Comparison of ENCODE assay signal across 10 cellular contexts in genomic region chr2:105339414-105339813, GRCh38. TPM values are rescaled to one million over a fixed set of nuclear protein-coding genes. Genes with fewer than 3 reads are reported as not detected.
DNase-seq lines count a peak whose midpoint lies in the region; ATAC-seq and TF ChIP-seq lines count a peak whose summit lies in the region.
"Had no signal": no experiment of that assay in that cellular context is flagged by ENCODE, and none has a peak within 500 bp of the region (broad histone marks: within the 10 kb centered on the region; RNA-seq: fewer than 3 reads in every experiment).

No MANE protein-coding gene starts in this region.

- H3K4me1 ChIP-seq in CD8-positive, alpha-beta memory T cell (ENCODE audit: insufficient read depth, low read length) = peaks cover 21% of the 10 kb centered on the region
- H3K4me1 ChIP-seq in KMS-11 (ENCODE audit: low read depth, poor library complexity, severe bottlenecking) = peaks cover 29% of the 10 kb centered on the region
- peaks cover 8% of the 10 kb centered on the region for H3K4me1 ChIP-seq in MM.1S (ENCODE audit: low read length)

- no peak for DNase-seq in CD8-positive, alpha-beta memory T cell
- DNase-seq in activated naive CD8-positive, alpha-beta T cell treated with anti-CD3 and anti-CD28 coated beads, Interleukin-2, amount 50 U/mL, for 24 hours = no peak
- DNase-seq in SHP77 treated with DMSO at 0.1 percent for 48 hours (lab: John Stamatoyannopoulos, UW) = no peak
- no peak for DNase-seq in MM.1S
- no peak for DNase-seq in HT-29 (ENCODE audit: low spot score)
- no peak for DNase-seq in Ammon's horn (ENCODE audit: low spot score)
- DNase-seq: Peyer's patch had no signal

- H3K9ac ChIP-seq in KMS-11 (no peak overlapping the region), MM.1S (ENCODE audit: low read length) (no peak overlapping the region)

- peaks cover 4 to 58% (median 11%) of the 10 kb centered on the region in 3 donors for H3K36me3 Mint-ChIP-seq in CD8-positive, alpha-beta memory T cell
- peaks cover 35% of the 10 kb centered on the region for H3K36me3 Mint-ChIP-seq in activated naive CD8-positive, alpha-beta T cell treated with anti-CD3 and anti-CD28 coated beads, Interleukin-2, amount 50 U/mL, for 24 hours (ENCODE audit: low read depth)
- H3K36me3 Mint-ChIP-seq in nephron (ENCODE audit: low read depth) = peaks cover 24% of the 10 kb centered on the region

- no peaks in the 10 kb centered on the region for H3K9me2 ChIP-seq in MM.1S (replicated peaks; ENCODE audit: insufficient read depth, low read length)

- no peaks in the 10 kb centered on the region for H3K27me3 Mint-ChIP-seq in CD8-positive, alpha-beta memory T cell
- no peaks in the 10 kb centered on the region for H3K27me3 Mint-ChIP-seq in activated naive CD8-positive, alpha-beta T cell treated with anti-CD3 and anti-CD28 coated beads, Interleukin-2, amount 50 U/mL, for 24 hours
- no peaks in the 10 kb centered on the region for H3K27me3 Mint-ChIP-seq in nephron (ENCODE audit: low read depth)

- no peak overlapping the region for H3K27ac ChIP-seq in CD8-positive, alpha-beta memory T cell (ENCODE audit: low read depth, low read length)
- no peak overlapping the region for H3K27ac ChIP-seq in KMS-11
- H3K27ac ChIP-seq in MM.1S (ENCODE audit: low read length) = no peak overlapping the region
- H3K27ac ChIP-seq: cardiac muscle cell, Peyer's patch had no signal

- peaks cover 43 to 50% (median 44%) of the 10 kb centered on the region in 3 donors for H3K4me1 Mint-ChIP-seq in CD8-positive, alpha-beta memory T cell
- H3K4me1 Mint-ChIP-seq in activated naive CD8-positive, alpha-beta T cell treated with anti-CD3 and anti-CD28 coated beads, Interleukin-2, amount 50 U/mL, for 24 hours = peaks cover 43% of the 10 kb centered on the region
- H3K4me1 Mint-ChIP-seq in nephron = peaks cover 27% of the 10 kb centered on the region

- CTCF ChIA-PET in CD8-positive, alpha-beta memory T cell (lab: Charles Lee) = interaction anchor here (1.3 kb wide), 1 partner anchor 9 kb away, joined by 4 read pairs; no protein-coding TSS in a partner anchor

- ATAC-seq in activated naive CD8-positive, alpha-beta T cell treated with anti-CD3 and anti-CD28 coated beads, Interleukin-2, amount 50 U/mL, for 24 hours = no peak

- H3K27ac Mint-ChIP-seq in CD8-positive, alpha-beta memory T cell = peak overlapping the region in 7 of 8 donors; percentile 53 to 100 (median 100)
- H3K27ac Mint-ChIP-seq in activated naive CD8-positive, alpha-beta T cell treated with anti-CD3 and anti-CD28 coated beads, Interleukin-2, amount 50 U/mL, for 24 hours = peak overlapping the region; percentile 16
- H3K27ac Mint-ChIP-seq in nephron = peak overlapping the region in 2 of 3 experiments; percentile 46 to 100

- no peaks in the 10 kb centered on the region for H3K9me3 Mint-ChIP-seq in CD8-positive, alpha-beta memory T cell
- no peaks in the 10 kb centered on the region for H3K9me3 Mint-ChIP-seq in activated naive CD8-positive, alpha-beta T cell treated with anti-CD3 and anti-CD28 coated beads, Interleukin-2, amount 50 U/mL, for 24 hours
- H3K9me3 Mint-ChIP-seq in nephron = no peaks in the 10 kb centered on the region

- H3K4me2 ChIP-seq in KMS-11 (peak overlapping the region; percentile 87; the same call in 1 of the 2 replicates), MM.1S (ENCODE audit: low read depth, low read length) (no peak overlapping the region)

- H4K20me1 ChIP-seq in KMS-11 (ENCODE audit: insufficient read depth) (no peaks in the 10 kb centered on the region), MM.1S (ENCODE audit: insufficient read depth, low read length) (no peaks in the 10 kb centered on the region)

- no peak overlapping the region for H2AFZ ChIP-seq in KMS-11 (ENCODE audit: low read depth)
- no peak overlapping the region for H2AFZ ChIP-seq in MM.1S (ENCODE audit: low read length)

- no peak overlapping the region for H3K4me3 ChIP-seq in CD8-positive, alpha-beta memory T cell (ENCODE audit: low read length)
- H3K4me3 ChIP-seq in KMS-11 (IDR thresholded peaks at IDR 0.05; ENCODE audit: insufficient read depth, low read depth, low read length) (no peak overlapping the region), MM.1S (ENCODE audit: low read length) (no peak overlapping the region)

- peaks cover 33% of the 10 kb centered on the region for H3K36me3 ChIP-seq in CD8-positive, alpha-beta memory T cell (ENCODE audit: insufficient read depth, low read length)
- H3K36me3 ChIP-seq in KMS-11 (ENCODE audit: insufficient read depth) (peaks cover 6% of the 10 kb centered on the region; the same call in 1 of the 2 replicates), MM.1S (replicated peaks; ENCODE audit: insufficient read depth, low read length) (0 out of 2 replicates have a peak, but pooled peaks cover 11% of the 10 kb centered on the region)

- POLR2A ChIA-PET in CD8-positive, alpha-beta memory T cell (lab: Charles Lee) = interaction anchor here (1.8 kb wide), 1 partner anchor 10 kb away, joined by 4 read pairs; the partner anchor contains the start of gene TGFBRAP1

- no peaks in the 10 kb centered on the region for H3K27me3 ChIP-seq in CD8-positive, alpha-beta memory T cell (ENCODE audit: insufficient read depth, low read length, poor library complexity, severe bottlenecking)
- H3K27me3 ChIP-seq in KMS-11 (ENCODE audit: insufficient read depth, low read depth) (no peaks in the 10 kb centered on the region), MM.1S (replicated peaks; ENCODE audit: insufficient read depth, low read length) (no peaks in the 10 kb centered on the region)
- H3K27me3 ChIP-seq: cardiac muscle cell, Peyer's patch had no signal

- H3K4me3 Mint-ChIP-seq in CD8-positive, alpha-beta memory T cell = peak overlapping the region; percentile 7 to 99 (median 71)
- H3K4me3 Mint-ChIP-seq in activated naive CD8-positive, alpha-beta T cell treated with anti-CD3 and anti-CD28 coated beads, Interleukin-2, amount 50 U/mL, for 24 hours = peak overlapping the region; percentile 2
- peak overlapping the region; percentile 98 to 100 (median 98) for H3K4me3 Mint-ChIP-seq in nephron

- no peaks in the 10 kb centered on the region for H3F3A ChIP-seq in MM.1S (ENCODE audit: insufficient read depth, low read length)

- no peak for TF ChIP-seq CTCF in KMS-11 (conservative IDR thresholded peaks at IDR 0.05; ENCODE audit: low read depth, low read length)
- TF ChIP-seq CTCF in nephron (IDR thresholded peaks at IDR 0.05; ENCODE audit: unreplicated experiment in 3 of 3) = no peak
- TF ChIP-seq CTCF in MM.1S (IDR thresholded peaks at IDR 0.05; ENCODE audit: low read length) = no peak

- H3K79me2 ChIP-seq in KMS-11 (ENCODE audit: insufficient read depth, low read depth) = peaks cover 38% of the 10 kb centered on the region
- peaks cover 54% of the 10 kb centered on the region for H3K79me2 ChIP-seq in MM.1S (ENCODE audit: low read length)

- no peaks in the 10 kb centered on the region for H3K9me3 ChIP-seq in CD8-positive, alpha-beta memory T cell (ENCODE audit: low read length)
- no peaks in the 10 kb centered on the region for H3K9me3 ChIP-seq in MM.1S (replicated peaks; ENCODE audit: insufficient read depth, low read length)
- H3K9me3 ChIP-seq: Peyer's patch had no signal

RNA-seq across cellular contexts. Expression of gene C2orf49, which starts 2.1 kb away (rescaled TPM):
- total RNA-seq in CD8-positive, alpha-beta memory T cell = 10 to 100 TPM; 19.4 to 20.0 TPM
- polyA plus RNA-seq in CD8-positive, alpha-beta memory T cell = 8.4 TPM
- total RNA-seq in HT-29 (2014; rRNA removed; shearing (Covaris generic)) = 6.7 and 7.7 TPM in 2 replicates

RNA-seq across cellular contexts. Expression of gene TGFBRAP1, which starts 9.9 kb away (rescaled TPM):
- total RNA-seq in CD8-positive, alpha-beta memory T cell = 10 to 100 TPM; 30.8 to 32.1 TPM
- polyA plus RNA-seq in CD8-positive, alpha-beta memory T cell = 30.8 TPM
- total RNA-seq in HT-29 (2014; rRNA removed; shearing (Covaris generic)) = 35.0 and 35.8 TPM in 2 replicates

RNA-seq across cellular contexts. Expression of gene FHL2, which starts 59.4 kb away (rescaled TPM):
- total RNA-seq in CD8-positive, alpha-beta memory T cell = 1 to 10 TPM; 3.3 to 3.5 TPM
- polyA plus RNA-seq in CD8-positive, alpha-beta memory T cell = 0.69 TPM
- total RNA-seq in HT-29 (2014; rRNA removed; shearing (Covaris generic)) = 56.2 and 56.4 TPM in 2 replicates

Comparison
In these comparisons a context has a peak if more than half of its experiments do, and no peak if none do; other contexts are left out.
1. H3K27ac Mint-ChIP-seq: peak in every context shown above with its lines; median percentile 100 in CD8-positive, alpha-beta memory T cell; 73 in nephron; 16 in activated naive CD8-positive, alpha-beta T cell treated with anti-CD3 and anti-CD28 coated beads, Interleukin-2, amount 50 U/mL, for 24 hours.
2. H3K4me3 Mint-ChIP-seq: peak in every context shown above with its lines; median percentile 98 in nephron; 71 in CD8-positive, alpha-beta memory T cell; 2 in activated naive CD8-positive, alpha-beta T cell treated with anti-CD3 and anti-CD28 coated beads, Interleukin-2, amount 50 U/mL, for 24 hours.
3. RNA of gene FHL2, which starts 59.4 kb away (total RNA-seq): 56.2 to 56.4 TPM in HT-29; 3.3 to 3.5 TPM in CD8-positive, alpha-beta memory T cell; every median in the first group is over 10 times any median in the second.